In genomic region chr20:30723934-30724744, GRCh38 we compare ENCODE assay signal across 8 cellular contexts.
DNase-seq lines count a peak whose midpoint lies in the region; ATAC-seq and TF ChIP-seq lines count a peak whose summit lies in the region.
"Not testable (repeated sequence)": the region's sequence is repeated elsewhere in the genome, so short reads cannot be mapped to it uniquely, and the experiment has no call there.

No MANE protein-coding gene starts in this region.

- H3K9me3 ChIP-seq in lung (ENCODE audit: control insufficient read depth in 2 of 2, insufficient read depth in 1 of 2, low read length in 1 of 2), result peaks cover 0 to 14% of the 10 kb centered on the region in 2 donors

- WGBS in lung, 2 donors, result 15 to 27% methylated on average over 44 to 56 of the region's 56 CpGs

- not testable (repeated sequence) for ATAC-seq in activated CD8-positive, alpha-beta memory T cell treated with anti-CD3 and anti-CD28 coated beads, Interleukin-2, amount 10 ng/mL, durations not matched to agents 7 days and 5 days; left ventricle myocardium superior; lung (ENCODE audit: insufficient read depth, low FRiP score)

- H3K4me1 ChIP-seq in lung (ENCODE audit: control insufficient read depth in 2 of 2, insufficient read depth in 2 of 2, low read length in 2 of 2), result not testable (repeated sequence)

- H3K4me3 Mint-ChIP-seq in CD14-positive monocyte, result peak overlapping the region; percentile 48 to 76
- peak overlapping the region; percentile 81 for H3K4me3 Mint-ChIP-seq in activated CD8-positive, alpha-beta memory T cell treated with anti-CD3 and anti-CD28 coated beads, Interleukin-2, amount 10 ng/mL, durations not matched to agents 7 days and 5 days
- H3K4me3 Mint-ChIP-seq in chondrocyte (ENCODE audit: unreplicated experiment), result not testable (repeated sequence)

- not testable (repeated sequence) for H3K4me1 Mint-ChIP-seq in CD14-positive monocyte; activated CD8-positive, alpha-beta memory T cell treated with anti-CD3 and anti-CD28 coated beads, Interleukin-2, amount 10 ng/mL, durations not matched to agents 7 days and 5 days; chondrocyte (ENCODE audit: low read depth)

- H3K4me3 ChIP-seq in LNCaP clone FGC (ENCODE audit: low read depth, low read length), result peak overlapping the region; percentile 53
- H3K4me3 ChIP-seq in lung, result not testable (repeated sequence)

- H3K36me3 ChIP-seq in lung (ENCODE audit: control insufficient read depth in 2 of 2, insufficient read depth in 2 of 2, low read length in 2 of 2), result not testable (repeated sequence)

- DNase-seq in CD14-positive monocyte (ENCODE audit: low spot score), result not testable (repeated sequence)
- DNase-seq in LNCaP clone FGC (ENCODE audit: low read depth), result peak; percentile 50
- peak; percentile 37 for DNase-seq in RPMI8226
- peak; percentile 66 for DNase-seq in activated CD8-positive, alpha-beta memory T cell treated with anti-CD3 and anti-CD28 coated beads, Interleukin-2, amount 10 ng/mL, durations not matched to agents 7 days and 5 days
- DNase-seq in chondrocyte (ENCODE audit: low spot score), result peak; percentile 77
- peak; percentile 59 for DNase-seq in left ventricle myocardium superior
- DNase-seq in lung (ENCODE audit: low spot score), result peak; percentile 44
- DNase-seq in stimulated activated CD4-positive, alpha-beta T cell treated with anti-CD3 and anti-CD28 coated beads, Interleukin-1b, Interleukin-23, amount 100 ng/mL, for 48 hours, result peak; percentile 4

- H3K27me3 Mint-ChIP-seq in CD14-positive monocyte (ENCODE audit: low read depth in 3 of 3), result peaks cover 0 to 15% (median 3%) of the 10 kb centered on the region in 3 donors
- not testable (repeated sequence) for H3K27me3 Mint-ChIP-seq in activated CD8-positive, alpha-beta memory T cell treated with anti-CD3 and anti-CD28 coated beads, Interleukin-2, amount 10 ng/mL, durations not matched to agents 7 days and 5 days; chondrocyte (ENCODE audit: low read depth)

- H3K9me3 Mint-ChIP-seq in CD14-positive monocyte (peaks cover 7 to 36% (median 19%) of the 10 kb centered on the region in 7 donors), chondrocyte (ENCODE audit: low read depth) (peaks cover 11% of the 10 kb centered on the region)
- not testable (repeated sequence) for H3K9me3 Mint-ChIP-seq in activated CD8-positive, alpha-beta memory T cell treated with anti-CD3 and anti-CD28 coated beads, Interleukin-2, amount 10 ng/mL, durations not matched to agents 7 days and 5 days (ENCODE audit: low read depth)

- CTCF ChIA-PET in activated CD8-positive, alpha-beta memory T cell treated with anti-CD3 and anti-CD28 coated beads, Interleukin-2, amount 10 ng/mL, durations not matched to agents 7 days and 5 days (lab: Charles Lee), result not testable (repeated sequence)

- intact Hi-C loops in CD14-positive monocyte (cut with micrococcal nuclease); left ventricle myocardium superior (cut with micrococcal nuclease): not testable (repeated sequence)

- TF ChIP-seq CTCF in CD14-positive monocyte (IDR thresholded peaks at IDR 0.05); chondrocyte (IDR thresholded peaks at IDR 0.05); lung (IDR thresholded peaks at IDR 0.05; ENCODE audit: control extremely low read depth, extremely low read depth): not testable (repeated sequence)
- peak; percentile 39 for TF ChIP-seq CTCF in LNCaP clone FGC (IDR thresholded peaks at IDR 0.05; ENCODE audit: control insufficient read depth, extremely low read depth, insufficient read depth)

- not testable (repeated sequence) for H3K27ac ChIP-seq in lung (ENCODE audit: low read depth in 1 of 2, low read length in 1 of 2)

- H3K27me3 ChIP-seq in lung (ENCODE audit: control insufficient read depth, insufficient read depth), result not testable (repeated sequence)

- not testable (repeated sequence) for H3K36me3 Mint-ChIP-seq in CD14-positive monocyte; activated CD8-positive, alpha-beta memory T cell treated with anti-CD3 and anti-CD28 coated beads, Interleukin-2, amount 10 ng/mL, durations not matched to agents 7 days and 5 days; chondrocyte (ENCODE audit: low read depth)

- not testable (repeated sequence) for H3K27ac Mint-ChIP-seq in CD14-positive monocyte; chondrocyte (ENCODE audit: unreplicated experiment)
- peak overlapping the region; percentile 85 for H3K27ac Mint-ChIP-seq in activated CD8-positive, alpha-beta memory T cell treated with anti-CD3 and anti-CD28 coated beads, Interleukin-2, amount 10 ng/mL, durations not matched to agents 7 days and 5 days
